In genomic region chr10:62072901-62073300, GRCh38 we compare ENCODE assay signal across 15 cellular contexts.
DNase-seq lines count a peak whose midpoint lies in the region; ATAC-seq and TF ChIP-seq lines count a peak whose summit lies in the region.
"Had no signal": no experiment of that assay in that cellular context is flagged by ENCODE, and none has a peak within 500 bp of the region (broad histone marks: within the 10 kb centered on the region; RNA-seq: fewer than 3 reads in every experiment).

No MANE protein-coding gene starts in this region.

- peak overlapping the region; percentile 62 for H3K27ac ChIP-seq in vagina
- H3K27ac ChIP-seq: prostate gland, suprapubic skin had no signal

- ATAC-seq in natural killer cell treated with Interleukin-12 subunit alpha and Interleukin-12 subunit beta and Interleukin-15 and Interleukin-18, amount 100 ng/mL, for 72 hours = no peak
- no peak for ATAC-seq in natural killer cell
- no peak for ATAC-seq in memory B cell (ENCODE audit: low read depth)
- no peak for ATAC-seq in GM21447 (IDR thresholded peaks at IDR 0.05; ENCODE audit: unreplicated experiment)
- ATAC-seq in HG03571 (IDR thresholded peaks at IDR 0.05; ENCODE audit: unreplicated experiment) = no peak
- ATAC-seq: HCT116 had no signal

- H3K27me3 Mint-ChIP-seq in natural killer cell treated with Interleukin-12 subunit alpha and Interleukin-12 subunit beta and Interleukin-15 and Interleukin-18, amount 100 ng/mL, for 72 hours = no peaks in the 10 kb centered on the region
- no peaks in the 10 kb centered on the region for H3K27me3 Mint-ChIP-seq in natural killer cell (ENCODE audit: low read depth in 2 of 2)
- H3K27me3 Mint-ChIP-seq in activated naive CD8-positive, alpha-beta T cell = no peaks in the 10 kb centered on the region
- no peaks in the 10 kb centered on the region for H3K27me3 Mint-ChIP-seq in memory B cell

- H3K9me3 Mint-ChIP-seq in natural killer cell treated with Interleukin-12 subunit alpha and Interleukin-12 subunit beta and Interleukin-15 and Interleukin-18, amount 100 ng/mL, for 72 hours = peaks cover 2% of the 10 kb centered on the region
- H3K9me3 Mint-ChIP-seq in natural killer cell (no peaks in the 10 kb centered on the region), memory B cell (no peaks in the 10 kb centered on the region)
- no peaks in the 10 kb centered on the region for H3K9me3 Mint-ChIP-seq in activated naive CD8-positive, alpha-beta T cell (ENCODE audit: low read depth)

- no peaks in the 10 kb centered on the region for H3K27me3 ChIP-seq in vagina
- H3K27me3 ChIP-seq: suprapubic skin had no signal

- no peak for DNase-seq in natural killer cell treated with Interleukin-12 subunit alpha and Interleukin-12 subunit beta and Interleukin-15 and Interleukin-18, amount 100 ng/mL, for 72 hours (ENCODE audit: low spot score)
- DNase-seq in natural killer cell (no peak), memory B cell (ENCODE audit: low spot score in 2 of 2) (no peak), vagina (ENCODE audit: extremely low spot score in 2 of 2) (no peak)
- DNase-seq in central memory CD4-positive, alpha-beta T cell = no peak
- DNase-seq: C1 segment of cervical spinal cord, islet precursor cell, KG1, NCI-H1417 treated with DMSO at 0.1 percent for 48 hours had no signal

- no peak for TF ChIP-seq CTCF in natural killer cell (IDR thresholded peaks at IDR 0.05)
- no peak for TF ChIP-seq CTCF in vagina (IDR thresholded peaks at IDR 0.05)

- intact Hi-C loops in natural killer cell (cut with micrococcal nuclease) = no loop called here
- intact Hi-C loops in vagina (cut with DNase I) = no loop called here

- peaks cover 98% of the 10 kb centered on the region for H3K4me1 ChIP-seq in vagina

- no peak for TF ChIP-seq POLR2A in vagina (IDR thresholded peaks at IDR 0.05)

- no peak overlapping the region for H3K4me3 ChIP-seq in vagina
- H3K4me3 ChIP-seq: prostate gland, suprapubic skin had no signal

- H3K9me3 ChIP-seq in vagina = no peaks in the 10 kb centered on the region
- H3K9me3 ChIP-seq: prostate gland, suprapubic skin had no signal

- H3K27ac Mint-ChIP-seq in natural killer cell treated with Interleukin-12 subunit alpha and Interleukin-12 subunit beta and Interleukin-15 and Interleukin-18, amount 100 ng/mL, for 72 hours = peak overlapping the region; percentile 43 to 68
- H3K27ac Mint-ChIP-seq in natural killer cell = peak overlapping the region in 1 of 2 donors; percentile 69
- peak overlapping the region; percentile 46 for H3K27ac Mint-ChIP-seq in activated naive CD8-positive, alpha-beta T cell
- peak overlapping the region; percentile 83 for H3K27ac Mint-ChIP-seq in memory B cell

- no peak overlapping the region for H3K4me3 Mint-ChIP-seq in natural killer cell treated with Interleukin-12 subunit alpha and Interleukin-12 subunit beta and Interleukin-15 and Interleukin-18, amount 100 ng/mL, for 72 hours
- H3K4me3 Mint-ChIP-seq in natural killer cell (no peak overlapping the region), memory B cell (no peak overlapping the region)
- H3K4me3 Mint-ChIP-seq in activated naive CD8-positive, alpha-beta T cell = no peak overlapping the region

- H3K36me3 Mint-ChIP-seq in natural killer cell treated with Interleukin-12 subunit alpha and Interleukin-12 subunit beta and Interleukin-15 and Interleukin-18, amount 100 ng/mL, for 72 hours = peaks cover 47% of the 10 kb centered on the region
- H3K36me3 Mint-ChIP-seq in natural killer cell (peaks cover 29% of the 10 kb centered on the region), memory B cell (peaks cover 54% of the 10 kb centered on the region)
- H3K36me3 Mint-ChIP-seq in activated naive CD8-positive, alpha-beta T cell = peaks cover 40% of the 10 kb centered on the region

- peaks cover 0 to 60% of the 10 kb centered on the region in 2 donors for H3K36me3 ChIP-seq in vagina
- H3K36me3 ChIP-seq: prostate gland had no signal

- peaks cover 15 to 32% of the 10 kb centered on the region in 2 donors for H3K4me1 Mint-ChIP-seq in natural killer cell treated with Interleukin-12 subunit alpha and Interleukin-12 subunit beta and Interleukin-15 and Interleukin-18, amount 100 ng/mL, for 72 hours (ENCODE audit: low read depth in 2 of 2)
- H3K4me1 Mint-ChIP-seq in natural killer cell (peaks cover 15 to 29% of the 10 kb centered on the region in 2 donors), memory B cell (peaks cover 23% of the 10 kb centered on the region)
- peaks cover 39% of the 10 kb centered on the region for H3K4me1 Mint-ChIP-seq in activated naive CD8-positive, alpha-beta T cell (ENCODE audit: low read depth)
